In the genomic region with DNA sequence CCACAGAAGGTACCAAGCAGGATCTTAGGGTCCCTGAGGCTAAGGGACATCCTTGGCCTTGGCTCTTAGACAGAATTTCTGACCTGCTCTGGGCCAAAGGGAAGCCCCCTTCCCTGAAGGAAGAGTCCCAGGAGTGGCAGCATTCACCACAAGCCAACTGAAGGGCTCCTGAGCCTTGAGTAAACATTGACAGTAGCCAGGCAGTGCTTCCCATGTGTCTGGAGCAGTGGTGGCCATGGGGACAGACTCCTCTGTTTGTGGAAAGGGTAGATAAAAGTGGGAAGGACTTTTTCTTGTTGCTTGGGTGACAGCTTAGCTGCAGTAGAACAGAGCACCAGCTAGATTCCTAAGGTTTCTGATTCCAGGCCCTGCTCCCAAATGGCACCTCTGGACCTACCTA, we compare ENCODE assay signal across 13 cellular contexts.
DNase-seq lines count a peak whose midpoint lies in the region; ATAC-seq and TF ChIP-seq lines count a peak whose summit lies in the region.
"Had no signal": no experiment of that assay in that cellular context is flagged by ENCODE, and none has a peak within 500 bp of the region (broad histone marks: within the 10 kb centered on the region; RNA-seq: fewer than 3 reads in every experiment).

No MANE protein-coding gene starts in this region.

- H3K36me3 ChIP-seq in lung (ENCODE audit: control insufficient read depth in 2 of 2, insufficient read depth in 2 of 2, low read length in 2 of 2) (no peaks in the 10 kb centered on the region), tibial artery (no peaks in the 10 kb centered on the region), aorta (ENCODE audit: control insufficient read depth in 1 of 2, insufficient read depth in 2 of 2, low read length in 1 of 2) (no peaks in the 10 kb centered on the region)

- H3K36me3 Mint-ChIP-seq in chondrocyte (ENCODE audit: low read depth): peaks cover 10% of the 10 kb centered on the region

- H3K4me1 ChIP-seq in lung (ENCODE audit: control insufficient read depth in 2 of 2, insufficient read depth in 2 of 2, low read length in 2 of 2): peaks cover 6 to 16% of the 10 kb centered on the region in 2 donors
- H3K4me1 ChIP-seq in tibial artery: peaks cover 0 to 33% (median 16%) of the 10 kb centered on the region in 4 donors
- peaks cover 0 to 3% of the 10 kb centered on the region in 2 donors for H3K4me1 ChIP-seq in aorta (ENCODE audit: control insufficient read depth in 1 of 2, insufficient read depth in 2 of 2, low read length in 2 of 2)
- H3K4me1 ChIP-seq: Caco-2 had no signal

- H3K27me3 Mint-ChIP-seq in chondrocyte (ENCODE audit: low read depth): no peaks in the 10 kb centered on the region

- intact Hi-C loops in tibial artery (cut with DNase I; ENCODE audit: low total_unique reads) (no loop called here), aorta (cut with DNase I) (loop anchor here in 1 of 2 donors (10.0 kb wide), 1 partner anchor 255 kb away; no protein-coding TSS in a partner anchor)

- H3K27ac ChIP-seq in lung (ENCODE audit: low read depth in 1 of 2, low read length in 1 of 2) (peak overlapping the region; percentile 64 to 88), tibial artery (peak overlapping the region; percentile 58 to 76), aorta (ENCODE audit: low read depth in 1 of 2, low read length in 2 of 2) (peak overlapping the region in 1 of 2 donors; percentile 87)

- no peak for ATAC-seq in lung (ENCODE audit: insufficient read depth, low FRiP score)
- no peak for ATAC-seq in aorta (ENCODE audit: low FRiP score)
- ATAC-seq: stimulated activated naive CD8-positive, alpha-beta T cell treated with anti-CD3 and anti-CD28 coated beads, Interleukin-15, Interleukin-2, amounts not matched to agents 100 U/mL and 50 U/mL, for 24 hours had no signal

- TF ChIP-seq CTCF in chondrocyte (IDR thresholded peaks at IDR 0.05): no peak
- no peak for TF ChIP-seq CTCF in lung (IDR thresholded peaks at IDR 0.05; ENCODE audit: control extremely low read depth, extremely low read depth)
- TF ChIP-seq CTCF in tibial artery (IDR thresholded peaks at IDR 0.05): no peak

- no peak overlapping the region for H3K4me3 Mint-ChIP-seq in chondrocyte (ENCODE audit: unreplicated experiment)
- H3K4me3 Mint-ChIP-seq: neural crest cell had no signal

- H3K4me1 Mint-ChIP-seq in chondrocyte (ENCODE audit: low read depth): peaks cover 42% of the 10 kb centered on the region
- H3K4me1 Mint-ChIP-seq: neural crest cell had no signal

- H3K27me3 ChIP-seq in lung (ENCODE audit: control insufficient read depth, insufficient read depth) (no peaks in the 10 kb centered on the region), tibial artery (no peaks in the 10 kb centered on the region), aorta (ENCODE audit: control insufficient read depth in 1 of 2, insufficient read depth in 2 of 2, low read length in 1 of 2) (no peaks in the 10 kb centered on the region)

- peaks cover 29% of the 10 kb centered on the region for H3K9me3 Mint-ChIP-seq in chondrocyte (ENCODE audit: low read depth)

- H3K9me3 ChIP-seq in lung (ENCODE audit: control insufficient read depth in 2 of 2, insufficient read depth in 1 of 2, low read length in 1 of 2) (peaks cover 0 to 5% of the 10 kb centered on the region in 2 donors), tibial artery (no peaks in the 10 kb centered on the region), aorta (ENCODE audit: control insufficient read depth, low read length) (no peaks in the 10 kb centered on the region)

- peak overlapping the region; percentile 89 for H3K27ac Mint-ChIP-seq in chondrocyte (ENCODE audit: unreplicated experiment)

- H3K4me3 ChIP-seq in lung (no peak overlapping the region), tibial artery (no peak overlapping the region), aorta (ENCODE audit: low read length in 2 of 2) (no peak overlapping the region)

- DNase-seq in NCI-H345 (lab: John Stamatoyannopoulos, UW) (peak; percentile 40), NCI-H345 treated with DMSO at 0.1 percent for 48 hours (lab: John Stamatoyannopoulos, UW; ENCODE audit: unreplicated experiment) (no peak), chondrocyte (ENCODE audit: low spot score) (no peak), lung (ENCODE audit: low spot score) (no peak), tibial artery (no peak), T-helper 9 cell (no peak), aorta (no peak), A172 (ENCODE audit: low spot score) (no peak)
- DNase-seq: activated gamma-delta T cell treated with Interleukin-2 at 50 U/mL for 16 hours; NCI-H524 treated with DMSO at 0.1 percent for 48 hours; stimulated activated naive CD8-positive, alpha-beta T cell treated with anti-CD3 and anti-CD28 coated beads, Interleukin-15, Interleukin-2, amounts not matched to agents 100 U/mL and 50 U/mL, for 24 hours had no signal
